ENCODE assay signal across 17 cellular contexts in the genomic region with DNA sequence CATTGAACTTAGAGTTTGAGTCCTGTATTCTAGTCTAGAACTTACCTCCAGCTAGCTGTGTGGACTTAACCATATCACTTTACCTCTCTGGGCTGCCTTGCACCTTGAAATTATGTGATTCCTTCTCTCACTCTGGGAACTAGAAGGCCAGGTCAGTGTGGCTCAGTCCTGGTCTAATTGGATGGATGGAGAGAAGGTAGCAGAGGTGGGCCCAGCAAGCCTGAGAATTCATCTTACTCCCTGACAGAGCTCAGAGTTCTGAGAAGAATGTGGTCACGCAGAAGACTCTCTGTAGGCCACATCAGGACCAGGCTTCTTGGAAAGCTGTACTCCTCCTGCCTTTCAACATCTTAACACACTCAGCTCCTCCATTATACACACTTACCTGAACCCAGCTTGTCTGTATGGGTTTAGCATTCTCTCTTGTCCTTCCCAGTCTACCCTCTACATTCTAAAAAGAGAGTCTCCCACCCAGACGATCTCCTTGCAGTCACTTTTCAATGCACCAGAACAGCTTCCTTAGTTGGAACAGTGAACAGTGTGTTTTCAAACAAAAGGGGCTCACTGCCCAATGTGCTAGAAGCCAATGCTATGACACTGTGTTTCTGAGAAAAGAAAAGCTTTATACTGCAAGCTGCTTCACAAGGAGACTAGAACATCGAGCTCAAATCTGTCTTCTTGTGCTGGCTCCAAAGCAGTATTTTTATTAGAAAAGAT.
A peak's percentile ranks its signal among the peaks of the same experiment; 100 is the strongest.
DNase-seq lines count a peak whose midpoint lies in the region; ATAC-seq and TF ChIP-seq lines count a peak whose summit lies in the region.
"Had no signal": no experiment of that assay in that cellular context is flagged by ENCODE, and none has a peak within 500 bp of the region (broad histone marks: within the 10 kb centered on the region; RNA-seq: fewer than 3 reads in every experiment).

No MANE protein-coding gene starts in this region.

- WGBS in aorta, 2 donors = 24 to 28% methylated on average over 3 of the region's 3 CpGs

- H3K27me3 ChIP-seq in right atrium auricular region (no peaks in the 10 kb centered on the region), aorta (ENCODE audit: control insufficient read depth in 1 of 2, insufficient read depth in 2 of 2, low read length in 1 of 2) (no peaks in the 10 kb centered on the region)

- H3K36me3 Mint-ChIP-seq in osteocyte (ENCODE audit: unreplicated experiment) = no peaks in the 10 kb centered on the region
- H3K36me3 Mint-ChIP-seq: activated naive CD4-positive, alpha-beta T cell treated with anti-CD3 and anti-CD28 coated beads, Interleukin-2, amount 10 ng/mL, durations not matched to agents 7 days and 5 days; stimulated activated effector memory CD8-positive, alpha-beta T cell treated with anti-CD3 and anti-CD28 coated beads, Interleukin-12 subunit alpha, Interleukin-12 subunit beta, amount 100 ng/mL, for 72 hours had no signal

- ATAC-seq in aorta (ENCODE audit: low FRiP score) = peak; percentile 51
- ATAC-seq: CD8-positive, alpha-beta T cell; naive thymus-derived CD8-positive, alpha-beta T cell; stimulated activated effector memory CD8-positive, alpha-beta T cell treated with anti-CD3 and anti-CD28 coated beads, Interleukin-12 subunit alpha, Interleukin-12 subunit beta, amount 100 ng/mL, for 72 hours had no signal

- H3K4me3 ChIP-seq in right atrium auricular region (no peak overlapping the region), aorta (ENCODE audit: low read length in 2 of 2) (no peak overlapping the region)
- H3K4me3 ChIP-seq: cardiac muscle cell had no signal

- H3K4me1 ChIP-seq in right atrium auricular region (peaks cover 0 to 18% of the 10 kb centered on the region in 2 donors), aorta (ENCODE audit: control insufficient read depth in 1 of 2, insufficient read depth in 2 of 2, low read length in 2 of 2) (no peaks in the 10 kb centered on the region)

- TF ChIP-seq CTCF in right atrium auricular region (IDR thresholded peaks at IDR 0.05) (no peak), osteocyte (IDR thresholded peaks at IDR 0.05) (no peak)

- H3K27ac Mint-ChIP-seq in osteocyte (ENCODE audit: unreplicated experiment) = no peak overlapping the region
- H3K27ac Mint-ChIP-seq: activated naive CD4-positive, alpha-beta T cell treated with anti-CD3 and anti-CD28 coated beads, Interleukin-2, amount 10 ng/mL, durations not matched to agents 7 days and 5 days; CD8-positive, alpha-beta T cell; stimulated activated effector memory CD8-positive, alpha-beta T cell treated with anti-CD3 and anti-CD28 coated beads, Interleukin-12 subunit alpha, Interleukin-12 subunit beta, amount 100 ng/mL, for 72 hours had no signal

- DNase-seq in activated CD8-positive, alpha-beta memory T cell treated with anti-CD3 and anti-CD28 coated beads for 24 hours = peak; percentile 19
- no peak for DNase-seq in activated CD8-positive, alpha-beta memory T cell treated with anti-CD3 and anti-CD28 coated beads, Interleukin-2, amount 50 U/mL, for 48 hours
- DNase-seq in right atrium auricular region (ENCODE audit: low spot score) = peak; percentile 51
- DNase-seq in osteocyte (ENCODE audit: extremely low spot score, unreplicated experiment) = peak; percentile 23
- DNase-seq in aorta = no peak
- no peak for DNase-seq in NCI-H187 (lab: John Stamatoyannopoulos, UW)
- DNase-seq in activated T-cell treated with anti-CD3 and anti-CD28 coated beads, Interleukin-2, amount 50 U/mL, for 1 hour = no peak
- DNase-seq in stimulated activated CD8-positive, alpha-beta memory T cell treated with anti-CD3 and anti-CD28 coated beads, Interleukin-4, amount 100 ng/mL, for 48 hours = no peak
- DNase-seq: activated naive CD4-positive, alpha-beta T cell treated with anti-CD3 and anti-CD28 coated beads, Interleukin-2, amount 10 ng/mL, durations not matched to agents 7 days and 5 days; glutamatergic neuron; Karpas-422; naive thymus-derived CD8-positive, alpha-beta T cell; NCI-H1436 treated with DMSO at 0.1 percent for 48 hours; NCI-H510A had no signal

- peak overlapping the region; percentile 65 to 79 for H3K27ac ChIP-seq in right atrium auricular region
- peak overlapping the region; percentile 47 to 78 for H3K27ac ChIP-seq in aorta (ENCODE audit: low read depth in 1 of 2, low read length in 2 of 2)
- H3K27ac ChIP-seq: cardiac muscle cell had no signal

- no peak overlapping the region for H3K4me3 Mint-ChIP-seq in osteocyte (ENCODE audit: unreplicated experiment)
- H3K4me3 Mint-ChIP-seq: activated naive CD4-positive, alpha-beta T cell treated with anti-CD3 and anti-CD28 coated beads, Interleukin-2, amount 10 ng/mL, durations not matched to agents 7 days and 5 days; CD8-positive, alpha-beta T cell; naive thymus-derived CD8-positive, alpha-beta T cell; stimulated activated effector memory CD8-positive, alpha-beta T cell treated with anti-CD3 and anti-CD28 coated beads, Interleukin-12 subunit alpha, Interleukin-12 subunit beta, amount 100 ng/mL, for 72 hours had no signal

- no peaks in the 10 kb centered on the region for H3K27me3 Mint-ChIP-seq in osteocyte (ENCODE audit: unreplicated experiment)
- H3K27me3 Mint-ChIP-seq: activated naive CD4-positive, alpha-beta T cell treated with anti-CD3 and anti-CD28 coated beads, Interleukin-2, amount 10 ng/mL, durations not matched to agents 7 days and 5 days had no signal

- no peaks in the 10 kb centered on the region for H3K36me3 ChIP-seq in right atrium auricular region
- H3K36me3 ChIP-seq in aorta (ENCODE audit: control insufficient read depth in 1 of 2, insufficient read depth in 2 of 2, low read length in 1 of 2) = no peaks in the 10 kb centered on the region
- H3K36me3 ChIP-seq: cardiac muscle cell had no signal

- peaks cover 15% of the 10 kb centered on the region for H3K9me3 Mint-ChIP-seq in osteocyte (ENCODE audit: unreplicated experiment)

- peaks cover 6% of the 10 kb centered on the region for H3K4me1 Mint-ChIP-seq in osteocyte (ENCODE audit: unreplicated experiment)
- H3K4me1 Mint-ChIP-seq: activated naive CD4-positive, alpha-beta T cell treated with anti-CD3 and anti-CD28 coated beads, Interleukin-2, amount 10 ng/mL, durations not matched to agents 7 days and 5 days; naive thymus-derived CD8-positive, alpha-beta T cell; stimulated activated effector memory CD8-positive, alpha-beta T cell treated with anti-CD3 and anti-CD28 coated beads, Interleukin-12 subunit alpha, Interleukin-12 subunit beta, amount 100 ng/mL, for 72 hours had no signal

- intact Hi-C loops in aorta (cut with DNase I) = loop anchor here (5.0 kb wide), 1 partner anchor 60 kb away; the partner anchor contains the start of gene C1orf198 (in 2 of the 2)

- H3K9me3 ChIP-seq in right atrium auricular region = peaks cover 0 to 6% of the 10 kb centered on the region in 2 donors
- no peaks in the 10 kb centered on the region for H3K9me3 ChIP-seq in aorta (ENCODE audit: control insufficient read depth, low read length)

Comparison
In these comparisons a context has a peak if more than half of its experiments do, and no peak if none do; other contexts are left out.
1. DNase-seq: peak in activated CD8-positive, alpha-beta memory T cell treated with anti-CD3 and anti-CD28 coated beads for 24 hours (single experiment), right atrium auricular region (single experiment) and osteocyte (single experiment); none in activated CD8-positive, alpha-beta memory T cell treated with anti-CD3 and anti-CD28 coated beads, Interleukin-2, amount 50 U/mL, for 48 hours (single experiment), aorta (0 of 2), NCI-H187 (0 of 2), activated T-cell treated with anti-CD3 and anti-CD28 coated beads, Interleukin-2, amount 50 U/mL, for 1 hour (single experiment) and stimulated activated CD8-positive, alpha-beta memory T cell treated with anti-CD3 and anti-CD28 coated beads, Interleukin-4, amount 100 ng/mL, for 48 hours (single experiment).